ENCODE assay signal across 11 cellular contexts in the genomic region with DNA sequence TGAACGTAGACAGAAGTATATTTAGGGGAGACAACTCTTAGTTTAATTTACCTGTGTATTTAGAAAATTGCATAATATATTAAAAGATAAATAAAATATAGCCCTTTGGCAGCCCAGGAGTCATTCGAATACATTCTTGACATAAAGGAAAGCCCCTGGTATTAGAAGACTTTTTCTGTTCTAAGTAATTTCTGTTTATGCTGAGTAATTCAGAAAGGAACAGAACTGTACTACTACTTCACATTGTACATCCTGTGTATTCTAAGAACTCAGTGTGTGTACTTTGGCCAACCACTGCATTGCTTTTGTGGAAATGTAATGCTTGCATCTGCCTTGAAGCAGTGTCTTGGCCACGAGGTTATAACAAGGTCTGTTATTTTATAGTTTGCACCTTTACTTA.
A peak's percentile ranks its signal among the peaks of the same experiment; 100 is the strongest.
DNase-seq lines count a peak whose midpoint lies in the region; ATAC-seq lines count a peak whose summit lies in the region.
"Had no signal": no experiment of that assay in that cellular context is flagged by ENCODE, and none has a peak within 500 bp of the region (broad histone marks: within the 10 kb centered on the region; RNA-seq: fewer than 3 reads in every experiment).

No MANE protein-coding gene starts in this region.

- no peak overlapping the region for H3K23ac ChIP-seq in neuronal stem cell (ENCODE audit: low read depth, low read length, poor library complexity)

- peaks cover 39% of the 10 kb centered on the region for H3K4me1 Mint-ChIP-seq in activated CD8-positive, alpha-beta memory T cell treated with anti-CD3 and anti-CD28 coated beads, Interleukin-2, amount 10 ng/mL, durations not matched to agents 7 days and 5 days
- H3K4me1 Mint-ChIP-seq in stimulated activated naive B cell treated with anti-CD40 and anti-IgM and Interleukin-4, amounts not matched to agents 10 μg/mL and 1 μg/mL and 100 μg/mL, for 72 hours = peaks cover 36 to 49% of the 10 kb centered on the region in 2 donors

- no peak overlapping the region for H3K9ac ChIP-seq in neuronal stem cell (ENCODE audit: low read depth, low read length, poor library complexity)

- no peak overlapping the region for H4K8ac ChIP-seq in neuronal stem cell (ENCODE audit: low read depth, low read length)

- H3K36me3 ChIP-seq in neuronal stem cell (replicated peaks in 1 of 2; ENCODE audit: control insufficient read depth in 2 of 2, insufficient read depth in 2 of 2, low read length in 2 of 2) = peaks cover 0 to 1% of the 10 kb centered on the region in 2 donors

- no peak overlapping the region for H3K18ac ChIP-seq in neuronal stem cell (ENCODE audit: low read length)

- H3K9me3 Mint-ChIP-seq in activated CD8-positive, alpha-beta memory T cell treated with anti-CD3 and anti-CD28 coated beads, Interleukin-2, amount 10 ng/mL, durations not matched to agents 7 days and 5 days (ENCODE audit: low read depth) = no peaks in the 10 kb centered on the region
- no peaks in the 10 kb centered on the region for H3K9me3 Mint-ChIP-seq in stimulated activated naive B cell treated with anti-CD40 and anti-IgM and Interleukin-4, amounts not matched to agents 10 μg/mL and 1 μg/mL and 100 μg/mL, for 72 hours
- H3K9me3 Mint-ChIP-seq: IgD-negative memory B cell had no signal

- CTCF ChIA-PET in activated CD8-positive, alpha-beta memory T cell treated with anti-CD3 and anti-CD28 coated beads, Interleukin-2, amount 10 ng/mL, durations not matched to agents 7 days and 5 days (lab: Charles Lee) = no interaction called here

- H3K4me2 ChIP-seq in neuronal stem cell (ENCODE audit: insufficient read depth, low read length, poor library complexity, severe bottlenecking) = no peak overlapping the region

- peak overlapping the region; percentile 55 for H3K4me3 Mint-ChIP-seq in activated CD8-positive, alpha-beta memory T cell treated with anti-CD3 and anti-CD28 coated beads, Interleukin-2, amount 10 ng/mL, durations not matched to agents 7 days and 5 days
- no peak overlapping the region for H3K4me3 Mint-ChIP-seq in stimulated activated naive B cell treated with anti-CD40 and anti-IgM and Interleukin-4, amounts not matched to agents 10 μg/mL and 1 μg/mL and 100 μg/mL, for 72 hours
- H3K4me3 Mint-ChIP-seq: IgD-negative memory B cell had no signal

- H2BK5ac ChIP-seq in neuronal stem cell (ENCODE audit: low read length) = no peak overlapping the region

- H3K4ac ChIP-seq in neuronal stem cell (ENCODE audit: low read length) = no peak overlapping the region

- H3K79me1 ChIP-seq in neuronal stem cell (ENCODE audit: low read depth, low read length) = no peaks in the 10 kb centered on the region

- no peak overlapping the region for H2BK120ac ChIP-seq in neuronal stem cell (ENCODE audit: low read depth, low read length)

- no peaks in the 10 kb centered on the region for H3K9me3 ChIP-seq in neuronal stem cell (replicated peaks in 1 of 2; ENCODE audit: control insufficient read depth in 2 of 2, insufficient read depth in 1 of 2, low read depth in 1 of 2, low read length in 2 of 2)

- no peaks in the 10 kb centered on the region for H3K4me1 ChIP-seq in neuronal stem cell (ENCODE audit: control insufficient read depth in 2 of 2, insufficient read depth in 1 of 2, low read depth in 1 of 2, low read length in 2 of 2)

- H3K27me3 Mint-ChIP-seq in activated CD8-positive, alpha-beta memory T cell treated with anti-CD3 and anti-CD28 coated beads, Interleukin-2, amount 10 ng/mL, durations not matched to agents 7 days and 5 days = no peaks in the 10 kb centered on the region
- H3K27me3 Mint-ChIP-seq in stimulated activated naive B cell treated with anti-CD40 and anti-IgM and Interleukin-4, amounts not matched to agents 10 μg/mL and 1 μg/mL and 100 μg/mL, for 72 hours = no peaks in the 10 kb centered on the region
- H3K27me3 Mint-ChIP-seq: IgD-negative memory B cell had no signal

- ATAC-seq in activated CD8-positive, alpha-beta memory T cell treated with anti-CD3 and anti-CD28 coated beads, Interleukin-2, amount 10 ng/mL, durations not matched to agents 7 days and 5 days = peak; percentile 97
- ATAC-seq in GM21737 (IDR thresholded peaks at IDR 0.05; ENCODE audit: unreplicated experiment) = peak; percentile 88
- peak; percentile 98 for ATAC-seq in HG03378 (IDR thresholded peaks at IDR 0.05; ENCODE audit: unreplicated experiment)
- peak; percentile 75 to 76 for ATAC-seq in stimulated activated naive B cell treated with anti-CD40 and anti-IgM and Interleukin-4, amounts not matched to agents 10 μg/mL and 1 μg/mL and 100 μg/mL, for 72 hours (replicated peaks)

- H3K14ac ChIP-seq in neuronal stem cell (ENCODE audit: low read length) = no peak overlapping the region

- no peak overlapping the region for H4K91ac ChIP-seq in neuronal stem cell (ENCODE audit: low read depth, low read length, poor library complexity)

- H3K27ac Mint-ChIP-seq in activated CD8-positive, alpha-beta memory T cell treated with anti-CD3 and anti-CD28 coated beads, Interleukin-2, amount 10 ng/mL, durations not matched to agents 7 days and 5 days = peak overlapping the region; percentile 89
- H3K27ac Mint-ChIP-seq in stimulated activated naive B cell treated with anti-CD40 and anti-IgM and Interleukin-4, amounts not matched to agents 10 μg/mL and 1 μg/mL and 100 μg/mL, for 72 hours = peak overlapping the region; percentile 10
- H3K27ac Mint-ChIP-seq: IgD-negative memory B cell had no signal

- H3K4me3 ChIP-seq in neuronal stem cell (ENCODE audit: low read length in 2 of 2) = no peak overlapping the region

- no peak overlapping the region for H2AFZ ChIP-seq in neuronal stem cell (ENCODE audit: low read length)

- H2BK15ac ChIP-seq in neuronal stem cell (ENCODE audit: low read length) = no peak overlapping the region

- no peaks in the 10 kb centered on the region for H3K27me3 ChIP-seq in neuronal stem cell (ENCODE audit: control insufficient read depth in 3 of 3, insufficient read depth in 3 of 3, low read depth in 1 of 3, low read length in 3 of 3)

- H2BK12ac ChIP-seq in neuronal stem cell (ENCODE audit: low read length) = no peak overlapping the region

- peaks cover 45% of the 10 kb centered on the region for H3K36me3 Mint-ChIP-seq in activated CD8-positive, alpha-beta memory T cell treated with anti-CD3 and anti-CD28 coated beads, Interleukin-2, amount 10 ng/mL, durations not matched to agents 7 days and 5 days
- peaks cover 35 to 49% of the 10 kb centered on the region in 2 donors for H3K36me3 Mint-ChIP-seq in stimulated activated naive B cell treated with anti-CD40 and anti-IgM and Interleukin-4, amounts not matched to agents 10 μg/mL and 1 μg/mL and 100 μg/mL, for 72 hours

- H2AK5ac ChIP-seq in neuronal stem cell (ENCODE audit: low read depth, low read length) = no peak overlapping the region

- no peak overlapping the region for H3K27ac ChIP-seq in neuronal stem cell (replicated peaks; ENCODE audit: low read length)

- peak; percentile 79 for DNase-seq in activated CD8-positive, alpha-beta memory T cell treated with anti-CD3 and anti-CD28 coated beads, Interleukin-2, amount 10 ng/mL, durations not matched to agents 7 days and 5 days
- DNase-seq in activated CD8-positive, alpha-beta memory T cell treated with anti-CD3 and anti-CD28 coated beads, Interleukin-2, amount 50 U/mL, for 4 hours = no peak
- peak; percentile 8 for DNase-seq in stimulated activated naive B cell treated with anti-CD40 and anti-IgM and Interleukin-4, amounts not matched to agents 10 μg/mL and 1 μg/mL and 100 μg/mL, for 72 hours
- DNase-seq in NOMO-1 treated with dmso at 0.1 percent for 144 hours (lab: John Stamatoyannopoulos, UW; ENCODE audit: unreplicated experiment) = no peak
- no peak for DNase-seq in neuronal stem cell (ENCODE audit: low spot score)
- no peak for DNase-seq in stimulated activated CD4-positive, alpha-beta T cell treated with anti-CD3 and anti-CD28 coated beads, Interleukin-12 subunit alpha, Interleukin-12 subunit beta, amount 100 ng/mL, for 4 hours
- DNase-seq: kidney glomerular epithelial cell, NCI-H526 treated with DMSO at 0.1 percent for 48 hours had no signal

- WGBS in neuronal stem cell (ENCODE audit: extremely low coverage in 2 of 2, insufficient read length in 2 of 2, insufficient replicate concordance in 1 of 2), 2 donors = no CpG with 5 or more reads among the region's 3 CpGs

Comparison
In these comparisons a context has a peak if more than half of its experiments do, and no peak if none do; other contexts are left out.
1. DNase-seq: peak in activated CD8-positive, alpha-beta memory T cell treated with anti-CD3 and anti-CD28 coated beads, Interleukin-2, amount 10 ng/mL, durations not matched to agents 7 days and 5 days (single experiment) and stimulated activated naive B cell treated with anti-CD40 and anti-IgM and Interleukin-4, amounts not matched to agents 10 μg/mL and 1 μg/mL and 100 μg/mL, for 72 hours (single experiment); none in activated CD8-positive, alpha-beta memory T cell treated with anti-CD3 and anti-CD28 coated beads, Interleukin-2, amount 50 U/mL, for 4 hours (single experiment), NOMO-1 treated with dmso at 0.1 percent for 144 hours (single experiment), neuronal stem cell (single experiment) and stimulated activated CD4-positive, alpha-beta T cell treated with anti-CD3 and anti-CD28 coated beads, Interleukin-12 subunit alpha, Interleukin-12 subunit beta, amount 100 ng/mL, for 4 hours (single experiment).
2. Peak in every context shown above with its lines, with median percentiles within 50 percentile points of each other: ATAC-seq.